ENCODE assay signal across 2 cellular contexts in the genomic region with DNA sequence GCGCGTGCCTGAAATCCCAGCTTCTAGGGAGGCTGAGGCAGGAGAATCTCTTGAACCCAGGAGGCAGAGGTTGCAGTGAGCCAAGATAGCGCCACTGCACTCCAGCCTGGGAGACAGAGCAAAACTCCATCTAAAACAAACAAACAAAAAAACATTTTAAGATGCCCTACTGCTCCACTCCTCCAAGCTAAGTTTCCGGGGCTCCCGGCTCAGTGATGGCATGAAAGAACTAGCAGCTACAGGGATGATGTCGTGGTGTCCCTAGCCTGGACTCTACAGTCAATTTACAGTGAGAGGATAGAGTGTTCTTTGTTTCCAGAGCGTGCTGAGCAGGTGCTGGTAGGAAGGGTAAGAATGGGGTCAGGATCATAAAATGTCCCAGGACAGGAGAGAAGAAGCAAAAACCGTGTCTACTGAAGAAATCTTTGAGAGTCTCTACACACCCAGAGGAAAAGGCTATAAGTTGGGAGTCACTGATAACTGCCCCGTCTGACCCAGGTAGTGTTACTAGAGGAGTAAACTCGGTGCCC.
TF ChIP-seq lines count a peak whose summit lies in the region.

No MANE protein-coding gene starts in this region.

TF ChIP-seq in SK-N-SH, 30 proteins besides CTCF, POLR2A, EP300 and RAD21 (continued from another document):
- TF ChIP-seq, protein P1, sequence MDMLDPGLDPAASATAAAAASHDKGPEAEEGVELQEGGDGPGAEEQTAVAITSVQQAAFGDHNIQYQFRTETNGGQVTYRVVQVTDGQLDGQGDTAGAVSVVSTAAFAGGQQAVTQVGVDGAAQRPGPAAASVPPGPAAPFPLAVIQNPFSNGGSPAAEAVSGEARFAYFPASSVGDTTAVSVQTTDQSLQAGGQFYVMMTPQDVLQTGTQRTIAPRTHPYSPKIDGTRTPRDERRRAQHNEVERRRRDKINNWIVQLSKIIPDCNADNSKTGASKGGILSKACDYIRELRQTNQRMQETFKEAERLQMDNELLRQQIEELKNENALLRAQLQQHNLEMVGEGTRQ (IDR thresholded peaks at IDR 0.05; ENCODE audit: borderline replicate concordance, low read depth, low read length), result no peak
- TF ChIP-seq EZH2phosphoT487 (IDR thresholded peaks at IDR 0.05; ENCODE audit: borderline replicate concordance, low read depth) (no peak), SMC3 (IDR thresholded peaks at IDR 0.05; ENCODE audit: low read depth, low read length) (no peak), GABPA (IDR thresholded peaks at IDR 0.05; ENCODE audit: low read depth) (no peak), MEF2A (IDR thresholded peaks at IDR 0.05; ENCODE audit: borderline replicate concordance, low read depth) (no peak), GATA2 (CRISPR knock-in tag; IDR thresholded peaks at IDR 0.05) (no peak), RFX5 (IDR thresholded peaks at IDR 0.05; ENCODE audit: low read length) (no peak), TEAD4 (IDR thresholded peaks at IDR 0.05; ENCODE audit: borderline replicate concordance, insufficient read depth) (no peak), SIN3A (IDR thresholded peaks at IDR 0.05; ENCODE audit: borderline replicate concordance, low read depth, low read length) (no peak)
- TF ChIP-seq, protein P2, sequence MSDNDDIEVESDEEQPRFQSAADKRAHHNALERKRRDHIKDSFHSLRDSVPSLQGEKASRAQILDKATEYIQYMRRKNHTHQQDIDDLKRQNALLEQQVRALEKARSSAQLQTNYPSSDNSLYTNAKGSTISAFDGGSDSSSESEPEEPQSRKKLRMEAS (IDR thresholded peaks at IDR 0.05; ENCODE audit: low read depth), result no peak
- TF ChIP-seq, protein P3, sequence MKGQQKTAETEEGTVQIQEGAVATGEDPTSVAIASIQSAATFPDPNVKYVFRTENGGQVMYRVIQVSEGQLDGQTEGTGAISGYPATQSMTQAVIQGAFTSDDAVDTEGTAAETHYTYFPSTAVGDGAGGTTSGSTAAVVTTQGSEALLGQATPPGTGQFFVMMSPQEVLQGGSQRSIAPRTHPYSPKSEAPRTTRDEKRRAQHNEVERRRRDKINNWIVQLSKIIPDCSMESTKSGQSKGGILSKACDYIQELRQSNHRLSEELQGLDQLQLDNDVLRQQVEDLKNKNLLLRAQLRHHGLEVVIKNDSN (IDR thresholded peaks at IDR 0.05; ENCODE audit: borderline replicate concordance, low read depth), result no peak

TF ChIP-seq in SK-N-SH treated with all-trans-retinoic acid at 6 μM for 48 hours, 23 proteins besides CTCF, POLR2A, EP300 and RAD21 (continued from another document):
- TF ChIP-seq, protein P4, sequence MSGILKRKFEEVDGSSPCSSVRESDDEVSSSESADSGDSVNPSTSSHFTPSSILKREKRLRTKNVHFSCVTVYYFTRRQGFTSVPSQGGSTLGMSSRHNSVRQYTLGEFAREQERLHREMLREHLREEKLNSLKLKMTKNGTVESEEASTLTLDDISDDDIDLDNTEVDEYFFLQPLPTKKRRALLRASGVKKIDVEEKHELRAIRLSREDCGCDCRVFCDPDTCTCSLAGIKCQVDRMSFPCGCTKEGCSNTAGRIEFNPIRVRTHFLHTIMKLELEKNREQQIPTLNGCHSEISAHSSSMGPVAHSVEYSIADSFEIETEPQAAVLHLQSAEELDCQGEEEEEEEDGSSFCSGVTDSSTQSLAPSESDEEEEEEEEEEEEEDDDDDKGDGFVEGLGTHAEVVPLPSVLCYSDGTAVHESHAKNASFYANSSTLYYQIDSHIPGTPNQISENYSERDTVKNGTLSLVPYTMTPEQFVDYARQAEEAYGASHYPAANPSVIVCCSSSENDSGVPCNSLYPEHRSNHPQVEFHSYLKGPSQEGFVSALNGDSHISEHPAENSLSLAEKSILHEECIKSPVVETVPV (CRISPR knock-in tag; IDR thresholded peaks at IDR 0.05), result no peak
- TF ChIP-seq OSR1 (CRISPR knock-in tag; IDR thresholded peaks at IDR 0.05), result no peak
- TF ChIP-seq, protein P5, sequence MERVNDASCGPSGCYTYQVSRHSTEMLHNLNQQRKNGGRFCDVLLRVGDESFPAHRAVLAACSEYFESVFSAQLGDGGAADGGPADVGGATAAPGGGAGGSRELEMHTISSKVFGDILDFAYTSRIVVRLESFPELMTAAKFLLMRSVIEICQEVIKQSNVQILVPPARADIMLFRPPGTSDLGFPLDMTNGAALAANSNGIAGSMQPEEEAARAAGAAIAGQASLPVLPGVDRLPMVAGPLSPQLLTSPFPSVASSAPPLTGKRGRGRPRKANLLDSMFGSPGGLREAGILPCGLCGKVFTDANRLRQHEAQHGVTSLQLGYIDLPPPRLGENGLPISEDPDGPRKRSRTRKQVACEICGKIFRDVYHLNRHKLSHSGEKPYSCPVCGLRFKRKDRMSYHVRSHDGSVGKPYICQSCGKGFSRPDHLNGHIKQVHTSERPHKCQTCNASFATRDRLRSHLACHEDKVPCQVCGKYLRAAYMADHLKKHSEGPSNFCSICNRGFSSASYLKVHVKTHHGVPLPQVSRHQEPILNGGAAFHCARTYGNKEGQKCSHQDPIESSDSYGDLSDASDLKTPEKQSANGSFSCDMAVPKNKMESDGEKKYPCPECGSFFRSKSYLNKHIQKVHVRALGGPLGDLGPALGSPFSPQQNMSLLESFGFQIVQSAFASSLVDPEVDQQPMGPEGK (CRISPR knock-in tag; IDR thresholded peaks at IDR 0.05; ENCODE audit: borderline replicate concordance), result no peak
